ENCODE assay signal across 11 cellular contexts in the genomic region with DNA sequence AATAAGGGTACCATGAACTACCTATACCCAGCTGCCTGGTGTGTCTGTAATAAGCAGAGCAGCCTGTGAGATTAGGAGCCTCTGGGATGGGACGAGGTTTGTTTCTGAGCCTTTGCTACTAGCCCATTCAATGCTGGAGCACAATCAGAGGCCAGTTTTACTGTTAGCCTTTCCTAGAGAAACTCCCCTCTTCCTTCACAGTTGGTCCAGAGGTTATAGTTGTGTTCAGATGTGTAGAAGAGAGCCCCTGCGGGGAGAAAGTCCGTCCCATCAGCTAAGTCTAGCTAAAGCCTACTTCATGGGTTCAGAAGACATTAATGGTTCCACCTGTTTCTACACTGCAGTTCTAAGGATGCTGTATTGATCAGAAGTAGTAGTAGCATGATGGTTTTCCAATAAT. TPM values are rescaled to one million over a fixed set of nuclear protein-coding genes. Genes with fewer than 3 reads are reported as not detected.
"Had no signal": no experiment of that assay in that cellular context is flagged by ENCODE, and none has a peak within 500 bp of the region (broad histone marks: within the 10 kb centered on the region; RNA-seq: fewer than 3 reads in every experiment).

No MANE protein-coding gene starts in this region.

- ATAC-seq: GM23338, HCT116 had no signal

- H2AFZ ChIP-seq: GM23248, GM23338 had no signal

- DNase-seq: GM23248, GOT3, H7, H9, HCEC 1CT, HFFc6 had no signal

- H3K4me3 Mint-ChIP-seq: GM23338, H9, HFFc6 had no signal

- H3K27ac Mint-ChIP-seq: GM23338, HFFc6 had no signal

- H3K9ac ChIP-seq: GM23248 had no signal

- H3K4me1 Mint-ChIP-seq: GM23338 had no signal

- H3K9me3 ChIP-seq: HAP-1 had no signal

- H3K27ac ChIP-seq: GM23248 had no signal

- H3K9me3 Mint-ChIP-seq: GM23338, H9, HFFc6 had no signal

- H3K4me1 ChIP-seq: HAP-1 had no signal

- H3K4me2 ChIP-seq: GM23338 had no signal

- H3K4me3 ChIP-seq: GM23248, GM23338, HAP-1 had no signal

- FAIRE-seq: H1, H54 had no signal

RNA-seq across cellular contexts. Expression of gene AIF1L, which starts 45.8 kb away (rescaled TPM):
- total RNA-seq: GM23248 had no signal
